Comparison of ENCODE assay signal across 14 cellular contexts in the genomic region with DNA sequence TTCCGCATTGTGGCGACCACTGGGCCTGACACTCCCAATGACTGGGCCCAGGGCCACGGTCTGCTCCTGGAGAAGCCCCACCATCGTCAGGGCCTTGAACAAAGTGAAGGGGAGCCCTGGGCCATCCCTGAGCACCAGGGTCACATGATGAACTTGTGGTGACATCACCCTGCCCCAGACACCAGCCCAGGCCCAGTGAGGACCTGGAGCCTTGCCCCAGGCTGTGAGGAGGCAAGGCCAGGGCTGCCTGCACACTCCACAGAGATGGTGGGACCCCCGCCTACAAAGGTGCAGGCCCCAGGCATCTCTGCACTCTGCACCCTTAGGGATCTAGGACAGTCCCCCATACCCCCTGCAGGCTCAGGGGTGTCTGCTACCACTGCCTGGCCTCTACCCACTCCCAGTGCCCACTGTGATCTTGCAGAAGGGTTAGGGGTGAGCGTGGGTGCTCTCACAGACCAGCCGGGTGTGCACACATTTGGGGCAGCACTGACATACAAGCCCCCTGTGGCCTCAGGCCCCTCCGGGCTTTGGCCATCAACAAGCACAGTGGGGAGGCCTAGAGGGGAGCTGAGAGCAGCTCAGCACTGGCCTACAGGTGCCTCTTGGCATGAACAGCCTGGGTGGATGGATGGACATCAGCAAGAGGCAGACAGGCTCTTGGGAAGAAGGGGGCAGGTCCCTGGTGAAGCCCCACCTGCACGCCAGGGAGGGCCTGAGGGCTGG.
A peak's percentile ranks its signal among the peaks of the same experiment; 100 is the strongest.
DNase-seq lines count a peak whose midpoint lies in the region; ATAC-seq, FAIRE-seq and TF ChIP-seq lines count a peak whose summit lies in the region.
"Had no signal": no experiment of that assay in that cellular context is flagged by ENCODE, and none has a peak within 500 bp of the region (broad histone marks: within the 10 kb centered on the region; RNA-seq: fewer than 3 reads in every experiment).

No MANE protein-coding gene starts in this region.

- peak overlapping the region; percentile 76 for H3K18ac ChIP-seq in neuronal stem cell (ENCODE audit: low read length)

- peak overlapping the region; percentile 53 for H2BK5ac ChIP-seq in neuronal stem cell (ENCODE audit: low read length)

- peak overlapping the region; percentile 71 for H3K14ac ChIP-seq in neuronal stem cell (ENCODE audit: low read length)

- H3K36me3 Mint-ChIP-seq in stimulated activated memory B cell treated with anti-CD40 and anti-IgM and Interleukin-4, amounts not matched to agents 10 μg/mL and 1 μg/mL and 100 μg/mL, for 72 hours = no peaks in the 10 kb centered on the region
- H3K36me3 Mint-ChIP-seq in CD14-positive monocyte = no peaks in the 10 kb centered on the region

- H3K27ac ChIP-seq in right cardiac atrium (ENCODE audit: low read length) (no peak overlapping the region), right atrium auricular region (no peak overlapping the region), neuronal stem cell (replicated peaks; ENCODE audit: low read length) (no peak overlapping the region)
- H3K27ac ChIP-seq: 22Rv1 had no signal

- H3K36me3 ChIP-seq in right atrium auricular region (no peaks in the 10 kb centered on the region), neuronal stem cell (replicated peaks in 1 of 2; ENCODE audit: control insufficient read depth in 2 of 2, insufficient read depth in 2 of 2, low read length in 2 of 2) (no peaks in the 10 kb centered on the region)

- no peak overlapping the region for H3K4me3 Mint-ChIP-seq in stimulated activated memory B cell treated with anti-CD40 and anti-IgM and Interleukin-4, amounts not matched to agents 10 μg/mL and 1 μg/mL and 100 μg/mL, for 72 hours
- H3K4me3 Mint-ChIP-seq in CD14-positive monocyte = no peak overlapping the region
- H3K4me3 Mint-ChIP-seq: HFFc6 had no signal

- H3K4me2 ChIP-seq in neuronal stem cell (ENCODE audit: insufficient read depth, low read length, poor library complexity, severe bottlenecking) = no peak overlapping the region

- no peaks in the 10 kb centered on the region for H3K79me1 ChIP-seq in neuronal stem cell (ENCODE audit: low read depth, low read length)

- no peak overlapping the region for H3K23ac ChIP-seq in neuronal stem cell (ENCODE audit: low read depth, low read length, poor library complexity)

- H3K4me3 ChIP-seq in right cardiac atrium (ENCODE audit: low read length) (no peak overlapping the region), right atrium auricular region (no peak overlapping the region), neuronal stem cell (ENCODE audit: low read length in 2 of 2) (no peak overlapping the region)

- H3K4me1 ChIP-seq in right cardiac atrium (ENCODE audit: control insufficient read depth, insufficient read depth, low read length) = no peaks in the 10 kb centered on the region
- H3K4me1 ChIP-seq in right atrium auricular region = no peaks in the 10 kb centered on the region
- H3K4me1 ChIP-seq in neuronal stem cell (ENCODE audit: control insufficient read depth in 2 of 2, insufficient read depth in 1 of 2, low read depth in 1 of 2, low read length in 2 of 2) = no peaks in the 10 kb centered on the region

- H3K27me3 ChIP-seq in right cardiac atrium (ENCODE audit: control insufficient read depth, insufficient read depth) (no peaks in the 10 kb centered on the region), right atrium auricular region (no peaks in the 10 kb centered on the region), neuronal stem cell (ENCODE audit: control insufficient read depth in 3 of 3, insufficient read depth in 3 of 3, low read depth in 1 of 3, low read length in 3 of 3) (no peaks in the 10 kb centered on the region)

- no peak for DNase-seq in right cardiac atrium
- no peak for DNase-seq in right atrium auricular region (ENCODE audit: low spot score)
- no peak for DNase-seq in neuronal stem cell (ENCODE audit: low spot score)
- DNase-seq in NCI-H446 (lab: John Stamatoyannopoulos, UW) = no peak
- DNase-seq in D721Med (ENCODE audit: insufficient read length, low spot score) = no peak
- DNase-seq in CD14-positive monocyte (ENCODE audit: low spot score) = no peak
- DNase-seq: DMS 273 treated with DMSO at 0.1 percent for 48 hours, HCEC 1CT, HFFc6, IMR-90 had no signal

- H2BK12ac ChIP-seq in neuronal stem cell (ENCODE audit: low read length) = no peak overlapping the region

- WGBS in right cardiac atrium = 85% methylated on average over 9 of the region's 9 CpGs
- no CpG with 5 or more reads among the region's 9 CpGs for WGBS in neuronal stem cell (ENCODE audit: extremely low coverage in 2 of 2, insufficient read length in 2 of 2, insufficient replicate concordance in 1 of 2), 2 donors

- H4K8ac ChIP-seq in neuronal stem cell (ENCODE audit: low read depth, low read length) = no peak overlapping the region

- H3K9me3 Mint-ChIP-seq in stimulated activated memory B cell treated with anti-CD40 and anti-IgM and Interleukin-4, amounts not matched to agents 10 μg/mL and 1 μg/mL and 100 μg/mL, for 72 hours = no peaks in the 10 kb centered on the region
- peaks cover 0 to 7% (median 0%) of the 10 kb centered on the region in 7 donors for H3K9me3 Mint-ChIP-seq in CD14-positive monocyte

- no peaks in the 10 kb centered on the region for H3K4me1 Mint-ChIP-seq in stimulated activated memory B cell treated with anti-CD40 and anti-IgM and Interleukin-4, amounts not matched to agents 10 μg/mL and 1 μg/mL and 100 μg/mL, for 72 hours
- no peaks in the 10 kb centered on the region for H3K4me1 Mint-ChIP-seq in CD14-positive monocyte

- no peak overlapping the region for H2AFZ ChIP-seq in neuronal stem cell (ENCODE audit: low read length)

- H3K9me3 ChIP-seq in right cardiac atrium (ENCODE audit: control insufficient read depth, low read length) = no peaks in the 10 kb centered on the region
- H3K9me3 ChIP-seq in right atrium auricular region = no peaks in the 10 kb centered on the region
- H3K9me3 ChIP-seq in neuronal stem cell (replicated peaks in 1 of 2; ENCODE audit: control insufficient read depth in 2 of 2, insufficient read depth in 1 of 2, low read depth in 1 of 2, low read length in 2 of 2) = peaks cover 0 to 3% of the 10 kb centered on the region in 2 donors

- H2BK120ac ChIP-seq in neuronal stem cell (ENCODE audit: low read depth, low read length) = peak overlapping the region; percentile 72

- no peaks in the 10 kb centered on the region for H3K27me3 Mint-ChIP-seq in stimulated activated memory B cell treated with anti-CD40 and anti-IgM and Interleukin-4, amounts not matched to agents 10 μg/mL and 1 μg/mL and 100 μg/mL, for 72 hours
- H3K27me3 Mint-ChIP-seq in CD14-positive monocyte (ENCODE audit: low read depth in 3 of 3) = peaks cover 0 to 2% (median 0%) of the 10 kb centered on the region in 3 donors

- H2BK15ac ChIP-seq in neuronal stem cell (ENCODE audit: low read length) = no peak overlapping the region

- TF ChIP-seq CTCF in right atrium auricular region (IDR thresholded peaks at IDR 0.05) (no peak), D721Med (IDR thresholded peaks at IDR 0.05; ENCODE audit: insufficient read depth, missing control alignments) (no peak), CD14-positive monocyte (IDR thresholded peaks at IDR 0.05) (no peak)

- FAIRE-seq in D721Med (lab: Jason Lieb, UNC) = no peak
- FAIRE-seq: GM18507 had no signal

- H3K4ac ChIP-seq in neuronal stem cell (ENCODE audit: low read length) = peak overlapping the region; percentile 53

- intact Hi-C loops in right cardiac atrium (cut with DNase I) (no loop called here), CD14-positive monocyte (cut with micrococcal nuclease) (no loop called here)

- H3K9ac ChIP-seq in neuronal stem cell (ENCODE audit: low read depth, low read length, poor library complexity) = no peak overlapping the region

- H3K27ac Mint-ChIP-seq in stimulated activated memory B cell treated with anti-CD40 and anti-IgM and Interleukin-4, amounts not matched to agents 10 μg/mL and 1 μg/mL and 100 μg/mL, for 72 hours = no peak overlapping the region
- peak overlapping the region in 1 of 7 donors; percentile 15 for H3K27ac Mint-ChIP-seq in CD14-positive monocyte
- H3K27ac Mint-ChIP-seq: HFFc6 had no signal

- no peak overlapping the region for H4K91ac ChIP-seq in neuronal stem cell (ENCODE audit: low read depth, low read length, poor library complexity)

- ATAC-seq in right cardiac atrium = peak; percentile 26 to 31
- ATAC-seq in stimulated activated memory B cell treated with anti-CD40 and anti-IgM and Interleukin-4, amounts not matched to agents 10 μg/mL and 1 μg/mL and 100 μg/mL, for 72 hours = peak; percentile 58
- no peak for ATAC-seq in HG03469 (IDR thresholded peaks at IDR 0.05; ENCODE audit: unreplicated experiment)

- no peak overlapping the region for H2AK5ac ChIP-seq in neuronal stem cell (ENCODE audit: low read depth, low read length)
